11 cellular contexts compared by ENCODE assay signal in the genomic region with DNA sequence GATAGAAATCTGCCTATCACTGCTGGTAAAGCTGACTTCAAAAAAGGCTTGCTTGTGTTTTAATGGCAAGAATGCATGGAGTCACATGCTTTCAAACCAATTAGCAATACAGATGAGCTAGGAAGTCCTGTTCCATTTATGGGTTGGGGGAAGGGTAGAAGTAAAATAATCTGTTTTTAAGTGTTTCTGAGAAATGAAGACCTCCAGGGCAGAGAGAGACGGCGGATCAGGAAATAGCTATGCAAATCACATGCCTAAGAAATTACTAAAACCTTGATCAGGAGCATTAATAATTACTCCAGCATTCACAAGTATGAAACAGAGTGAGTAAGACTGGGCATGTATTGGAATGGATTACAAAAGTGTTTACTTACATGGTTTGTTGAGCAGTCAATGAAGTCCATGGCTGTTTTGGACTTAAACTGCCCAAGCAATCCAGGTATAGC.
DNase-seq lines count a peak whose midpoint lies in the region; ATAC-seq, FAIRE-seq and TF ChIP-seq lines count a peak whose summit lies in the region.
"Had no signal": no experiment of that assay in that cellular context is flagged by ENCODE, and none has a peak within 500 bp of the region (broad histone marks: within the 10 kb centered on the region; RNA-seq: fewer than 3 reads in every experiment).

No MANE protein-coding gene starts in this region.

- TF ChIP-seq POLR2A in tibial nerve (IDR thresholded peaks at IDR 0.05): no peak

- H3K27me3 ChIP-seq in keratinocyte (ENCODE audit: control insufficient read depth, extremely low read depth, insufficient read depth, low read length): no peaks in the 10 kb centered on the region
- H3K27me3 ChIP-seq in tibial nerve: no peaks in the 10 kb centered on the region

- peaks cover 89% of the 10 kb centered on the region for H3K4me1 Mint-ChIP-seq in activated CD8-positive, alpha-beta memory T cell treated with anti-CD3 and anti-CD28 coated beads, Interleukin-2, amount 10 ng/mL, durations not matched to agents 7 days and 5 days
- peaks cover 91% of the 10 kb centered on the region for H3K4me1 Mint-ChIP-seq in activated CD4-positive, alpha-beta memory T cell treated with anti-CD3 and anti-CD28 coated beads for 36 hours (ENCODE audit: low read depth)

- ATAC-seq in activated CD8-positive, alpha-beta memory T cell treated with anti-CD3 and anti-CD28 coated beads, Interleukin-2, amount 10 ng/mL, durations not matched to agents 7 days and 5 days: no peak
- no peak for ATAC-seq in HG02885 (IDR thresholded peaks at IDR 0.05; ENCODE audit: poor library complexity, unreplicated experiment)
- ATAC-seq in HG02938 (IDR thresholded peaks at IDR 0.05; ENCODE audit: unreplicated experiment): no peak

- TF ChIP-seq EP300 in tibial nerve (IDR thresholded peaks at IDR 0.05): no peak

- H3K4me3 ChIP-seq in keratinocyte (ENCODE audit: control insufficient read depth in 2 of 3, extremely low read depth in 1 of 3, insufficient read depth in 2 of 3, low read depth in 1 of 3, low read length in 3 of 3) (no peak overlapping the region), tibial nerve (no peak overlapping the region)

- POLR2A ChIA-PET in activated CD4-positive, alpha-beta memory T cell treated with anti-CD3 and anti-CD28 coated beads for 36 hours (lab: Charles Lee): interaction anchor here (0.6 to 10.1 kb wide), 7 partner anchors 9 to 198 kb away, joined by 3 to 163 read pairs (median 6); no protein-coding TSS in a partner anchor

- CTCF ChIA-PET in activated CD8-positive, alpha-beta memory T cell treated with anti-CD3 and anti-CD28 coated beads, Interleukin-2, amount 10 ng/mL, durations not matched to agents 7 days and 5 days (lab: Charles Lee): interaction anchor here (0.6 to 11.1 kb wide), 7 partner anchors 41 to 340 kb away, joined by 3 to 148 read pairs (median 4); no protein-coding TSS in a partner anchor
- CTCF ChIA-PET in activated CD4-positive, alpha-beta memory T cell treated with anti-CD3 and anti-CD28 coated beads for 36 hours (lab: Charles Lee): interaction anchor here (0.6 to 8.8 kb wide), 6 partner anchors 11 to 221 kb away, joined by 3 to 80 read pairs (median 4); no protein-coding TSS in a partner anchor

- peaks cover 78% of the 10 kb centered on the region for H3K4me1 ChIP-seq in keratinocyte (ENCODE audit: control insufficient read depth, extremely low read depth, insufficient read depth, low read length)
- H3K4me1 ChIP-seq in tibial nerve: peaks cover 0 to 74% (median 47%) of the 10 kb centered on the region in 4 donors

- intact Hi-C loops in activated CD4-positive, alpha-beta memory T cell treated with anti-CD3 and anti-CD28 coated beads for 36 hours (cut with micrococcal nuclease): loop anchor here (10.0 kb wide), 1 partner anchor 381 kb away; no protein-coding TSS in a partner anchor

- no peak for TF ChIP-seq CTCF in keratinocyte (optimal IDR thresholded peaks at IDR 0.05 in 1 of 3, IDR thresholded peaks at IDR 0.05 in 1 of 3, conservative IDR thresholded peaks at IDR 0.05 in 1 of 3; ENCODE audit: extremely low read depth in 1 of 3, insufficient read depth in 2 of 3, low read length in 3 of 3)
- TF ChIP-seq CTCF in tibial nerve (IDR thresholded peaks at IDR 0.05): no peak

- no peak for DNase-seq in activated CD8-positive, alpha-beta memory T cell treated with anti-CD3 and anti-CD28 coated beads, Interleukin-2, amount 10 ng/mL, durations not matched to agents 7 days and 5 days
- no peak for DNase-seq in activated CD8-positive, alpha-beta memory T cell treated with anti-CD3 and anti-CD28 coated beads, Interleukin-2, amount 50 U/mL, for 4 hours
- no peak for DNase-seq in activated CD4-positive, alpha-beta memory T cell treated with anti-CD3 and anti-CD28 coated beads for 36 hours
- DNase-seq in keratinocyte (ENCODE audit: low read depth, low spot score) (no peak), tibial nerve (ENCODE audit: low spot score in 2 of 2) (no peak), LoVo (ENCODE audit: low spot score) (no peak)
- DNase-seq: AML-193, dermis blood vessel endothelial cell had no signal

- peak overlapping the region; percentile 29 for H2AFZ ChIP-seq in keratinocyte (ENCODE audit: control insufficient read depth, low read length)

- FAIRE-seq in keratinocyte (lab: Jason Lieb, UNC): peak; percentile 52

- no peak overlapping the region for H3K9ac ChIP-seq in keratinocyte (ENCODE audit: control insufficient read depth, extremely low read depth, insufficient read depth, low read length)

- no peaks in the 10 kb centered on the region for H3K9me1 ChIP-seq in keratinocyte (ENCODE audit: control insufficient read depth, extremely low read depth, insufficient read depth, low read length)

- dilution Hi-C loops in keratinocyte (cut with MboI; ENCODE audit: extremely low pct_ligation_motif_present, low sequenced_read_pairs): no loop called here

- H3K4me3 Mint-ChIP-seq in activated CD8-positive, alpha-beta memory T cell treated with anti-CD3 and anti-CD28 coated beads, Interleukin-2, amount 10 ng/mL, durations not matched to agents 7 days and 5 days: peak overlapping the region; percentile 18
- H3K4me3 Mint-ChIP-seq in activated CD4-positive, alpha-beta memory T cell treated with anti-CD3 and anti-CD28 coated beads for 36 hours: peak overlapping the region; percentile 30
- H3K4me3 Mint-ChIP-seq: neural crest cell had no signal

- H3K9me3 Mint-ChIP-seq in activated CD8-positive, alpha-beta memory T cell treated with anti-CD3 and anti-CD28 coated beads, Interleukin-2, amount 10 ng/mL, durations not matched to agents 7 days and 5 days (ENCODE audit: low read depth): no peaks in the 10 kb centered on the region
- H3K9me3 Mint-ChIP-seq in activated CD4-positive, alpha-beta memory T cell treated with anti-CD3 and anti-CD28 coated beads for 36 hours: no peaks in the 10 kb centered on the region
- H3K9me3 Mint-ChIP-seq: neural crest cell had no signal

- H3K36me3 Mint-ChIP-seq in activated CD8-positive, alpha-beta memory T cell treated with anti-CD3 and anti-CD28 coated beads, Interleukin-2, amount 10 ng/mL, durations not matched to agents 7 days and 5 days: peaks cover 30% of the 10 kb centered on the region
- peaks cover 28% of the 10 kb centered on the region for H3K36me3 Mint-ChIP-seq in activated CD4-positive, alpha-beta memory T cell treated with anti-CD3 and anti-CD28 coated beads for 36 hours

- peaks cover 22% of the 10 kb centered on the region for H3K79me2 ChIP-seq in keratinocyte (ENCODE audit: control insufficient read depth, insufficient read depth, low read length)

- 38 to 47% methylated on average over 2 of the region's 2 CpGs for WGBS in tibial nerve, 2 donors

- peak overlapping the region; percentile 99 for H3K27ac Mint-ChIP-seq in activated CD8-positive, alpha-beta memory T cell treated with anti-CD3 and anti-CD28 coated beads, Interleukin-2, amount 10 ng/mL, durations not matched to agents 7 days and 5 days
- peak overlapping the region; percentile 96 for H3K27ac Mint-ChIP-seq in activated CD4-positive, alpha-beta memory T cell treated with anti-CD3 and anti-CD28 coated beads for 36 hours

- no peaks in the 10 kb centered on the region for H3K27me3 Mint-ChIP-seq in activated CD8-positive, alpha-beta memory T cell treated with anti-CD3 and anti-CD28 coated beads, Interleukin-2, amount 10 ng/mL, durations not matched to agents 7 days and 5 days
- H3K27me3 Mint-ChIP-seq in activated CD4-positive, alpha-beta memory T cell treated with anti-CD3 and anti-CD28 coated beads for 36 hours: no peaks in the 10 kb centered on the region

- no peaks in the 10 kb centered on the region for H4K20me1 ChIP-seq in keratinocyte (ENCODE audit: control insufficient read depth, extremely low read depth, insufficient read depth, low read length)

- H3K27ac ChIP-seq in keratinocyte (ENCODE audit: control insufficient read depth, insufficient read depth, low read length) (peak overlapping the region; percentile 64), tibial nerve (peak overlapping the region in 3 of 4 donors; percentile 4 to 49 (median 15))

- H3K4me2 ChIP-seq in keratinocyte (ENCODE audit: control insufficient read depth, extremely low read depth, insufficient read depth, low read depth, low read length): peak overlapping the region; percentile 39

- H3K9me3 ChIP-seq in keratinocyte (ENCODE audit: control insufficient read depth, low read depth, low read length) (no peaks in the 10 kb centered on the region), tibial nerve (no peaks in the 10 kb centered on the region)

- H3K36me3 ChIP-seq in keratinocyte (ENCODE audit: control insufficient read depth in 2 of 2, extremely low read depth in 1 of 2, insufficient read depth in 2 of 2, low read length in 2 of 2): no peaks in the 10 kb centered on the region
- H3K36me3 ChIP-seq in tibial nerve: no peaks in the 10 kb centered on the region
